ENCODE assay signal across 8 cellular contexts in genomic region chr5:91381774-91382492, GRCh38. TPM values are rescaled to one million over a fixed set of nuclear protein-coding genes. Genes with fewer than 3 reads are reported as not detected.
DNase-seq lines count a peak whose midpoint lies in the region; ATAC-seq and TF ChIP-seq lines count a peak whose summit lies in the region.

No MANE protein-coding gene starts in this region.

- peak; percentile 64 for DNase-seq in ACHN
- peak; percentile 95 for DNase-seq in RKO (ENCODE audit: low spot score)
- peak; percentile 74 for DNase-seq in activated T-helper 2 cell treated with anti-CD3 and anti-CD28 coated beads, Interferon-gamma antibody, Interleukin-2, Interleukin-4, amounts not matched to agents 10 μg/mL and 5 μg/mL and 100 μg/mL, durations not matched to agents 14 hours and 24 hours and 36 hours (ENCODE audit: low spot score)
- peak; percentile 90 for DNase-seq in fibroblast of the aortic adventitia (ENCODE audit: low read depth)
- peak; percentile 67 for DNase-seq in nephron progenitor cell

- ATAC-seq in GM18909 (IDR thresholded peaks at IDR 0.05; ENCODE audit: poor library complexity, unreplicated experiment): peak; percentile 17

- TF ChIP-seq CTCF in fibroblast of the aortic adventitia (IDR thresholded peaks at IDR 0.05; ENCODE audit: insufficient read depth, low read length): no peak
- no peak for TF ChIP-seq CTCF in nephron progenitor cell (IDR thresholded peaks at IDR 0.05)

- H3K36me3 Mint-ChIP-seq in activated T-helper 2 cell treated with anti-CD3 and anti-CD28 coated beads, Interferon-gamma antibody, Interleukin-2, Interleukin-4, amounts not matched to agents 10 μg/mL and 5 μg/mL and 100 μg/mL, durations not matched to agents 14 hours and 24 hours and 36 hours (ENCODE audit: low read depth): peaks cover 19% of the 10 kb centered on the region
- H3K36me3 Mint-ChIP-seq in nephron progenitor cell (ENCODE audit: low read depth): peaks cover 22% of the 10 kb centered on the region
- H3K36me3 Mint-ChIP-seq in stimulated activated naive CD8-positive, alpha-beta T cell treated with anti-CD3 and anti-CD28 coated beads, Interleukin-15, Interleukin-2, amounts not matched to agents 100 ng/mL and 50 ng/mL, for 24 hours (ENCODE audit: low read depth): peaks cover 21% of the 10 kb centered on the region

- intact Hi-C loops in activated T-helper 2 cell treated with anti-CD3 and anti-CD28 coated beads, Interferon-gamma antibody, Interleukin-2, Interleukin-4, amounts not matched to agents 10 μg/mL and 5 μg/mL and 100 μg/mL, durations not matched to agents 14 hours and 24 hours and 36 hours (cut with micrococcal nuclease): loop anchor here (2.0 kb wide), 2 partner anchors 323 to 973 kb away; partner anchors contain the start of gene CETN3

- H3K4me3 Mint-ChIP-seq in activated T-helper 2 cell treated with anti-CD3 and anti-CD28 coated beads, Interferon-gamma antibody, Interleukin-2, Interleukin-4, amounts not matched to agents 10 μg/mL and 5 μg/mL and 100 μg/mL, durations not matched to agents 14 hours and 24 hours and 36 hours (ENCODE audit: low read depth): peak overlapping the region; percentile 98
- peak overlapping the region; percentile 96 for H3K4me3 Mint-ChIP-seq in nephron progenitor cell
- H3K4me3 Mint-ChIP-seq in stimulated activated naive CD8-positive, alpha-beta T cell treated with anti-CD3 and anti-CD28 coated beads, Interleukin-15, Interleukin-2, amounts not matched to agents 100 ng/mL and 50 ng/mL, for 24 hours: peak overlapping the region; percentile 95

- peaks cover 33% of the 10 kb centered on the region for H3K4me1 Mint-ChIP-seq in activated T-helper 2 cell treated with anti-CD3 and anti-CD28 coated beads, Interferon-gamma antibody, Interleukin-2, Interleukin-4, amounts not matched to agents 10 μg/mL and 5 μg/mL and 100 μg/mL, durations not matched to agents 14 hours and 24 hours and 36 hours (ENCODE audit: low read depth)
- H3K4me1 Mint-ChIP-seq in nephron progenitor cell: peaks cover 37% of the 10 kb centered on the region
- H3K4me1 Mint-ChIP-seq in stimulated activated naive CD8-positive, alpha-beta T cell treated with anti-CD3 and anti-CD28 coated beads, Interleukin-15, Interleukin-2, amounts not matched to agents 100 ng/mL and 50 ng/mL, for 24 hours (ENCODE audit: low read depth): peaks cover 38% of the 10 kb centered on the region

- TF ChIP-seq EP300 in Ishikawa (IDR thresholded peaks at IDR 0.05; ENCODE audit: borderline replicate concordance): no peak

- H3K9me3 Mint-ChIP-seq in activated T-helper 2 cell treated with anti-CD3 and anti-CD28 coated beads, Interferon-gamma antibody, Interleukin-2, Interleukin-4, amounts not matched to agents 10 μg/mL and 5 μg/mL and 100 μg/mL, durations not matched to agents 14 hours and 24 hours and 36 hours: no peaks in the 10 kb centered on the region
- H3K9me3 Mint-ChIP-seq in nephron progenitor cell: no peaks in the 10 kb centered on the region
- H3K9me3 Mint-ChIP-seq in stimulated activated naive CD8-positive, alpha-beta T cell treated with anti-CD3 and anti-CD28 coated beads, Interleukin-15, Interleukin-2, amounts not matched to agents 100 ng/mL and 50 ng/mL, for 24 hours: no peaks in the 10 kb centered on the region

- peak overlapping the region; percentile 100 for H3K27ac Mint-ChIP-seq in activated T-helper 2 cell treated with anti-CD3 and anti-CD28 coated beads, Interferon-gamma antibody, Interleukin-2, Interleukin-4, amounts not matched to agents 10 μg/mL and 5 μg/mL and 100 μg/mL, durations not matched to agents 14 hours and 24 hours and 36 hours
- H3K27ac Mint-ChIP-seq in nephron progenitor cell: peak overlapping the region; percentile 99
- peak overlapping the region; percentile 94 for H3K27ac Mint-ChIP-seq in stimulated activated naive CD8-positive, alpha-beta T cell treated with anti-CD3 and anti-CD28 coated beads, Interleukin-15, Interleukin-2, amounts not matched to agents 100 ng/mL and 50 ng/mL, for 24 hours

- in situ Hi-C loops in ACHN (cut with HindIII; ENCODE audit: low pct_ligation_motif_present, low pct_unique_long_range_greater_than_20kb, low sequenced_read_pairs): loop anchor here (25.0 kb wide), 2 partner anchors 270 to 495 kb away; no protein-coding TSS in a partner anchor

- no peaks in the 10 kb centered on the region for H3K27me3 Mint-ChIP-seq in activated T-helper 2 cell treated with anti-CD3 and anti-CD28 coated beads, Interferon-gamma antibody, Interleukin-2, Interleukin-4, amounts not matched to agents 10 μg/mL and 5 μg/mL and 100 μg/mL, durations not matched to agents 14 hours and 24 hours and 36 hours (ENCODE audit: low read depth)
- H3K27me3 Mint-ChIP-seq in nephron progenitor cell (ENCODE audit: low read depth, poor library complexity): no peaks in the 10 kb centered on the region
- H3K27me3 Mint-ChIP-seq in stimulated activated naive CD8-positive, alpha-beta T cell treated with anti-CD3 and anti-CD28 coated beads, Interleukin-15, Interleukin-2, amounts not matched to agents 100 ng/mL and 50 ng/mL, for 24 hours: no peaks in the 10 kb centered on the region

- H3K4me3 ChIP-seq in fibroblast of the aortic adventitia (ENCODE audit: low read depth, low read length): peak overlapping the region; percentile 95

- no peak for TF ChIP-seq RAD21 in Ishikawa (IDR thresholded peaks at IDR 0.05; ENCODE audit: low read depth)

TF ChIP-seq in Ishikawa, 13 proteins besides CTCF, POLR2A, EP300 and RAD21:
- TF ChIP-seq FOXM1 (IDR thresholded peaks at IDR 0.05; ENCODE audit: borderline replicate concordance, low read depth) (no peak), USF1 (IDR thresholded peaks at IDR 0.05) (peak; percentile 89)

RNA-seq across cellular contexts. Expression of gene ARRDC3, which starts 1.2 kb away (rescaled TPM):
- total RNA-seq in activated T-helper 2 cell treated with anti-CD3 and anti-CD28 coated beads, Interferon-gamma antibody, Interleukin-2, Interleukin-4, amounts not matched to agents 10 μg/mL and 5 μg/mL and 100 μg/mL, durations not matched to agents 14 hours and 24 hours and 36 hours: 17.6 TPM in 2 replicates
- 35.2 and 120 TPM in 2 replicates for total RNA-seq in fibroblast of the aortic adventitia (ENCODE audit: low replicate concordance)

Comparison
In these comparisons a context has a peak if more than half of its experiments do, and no peak if none do; other contexts are left out.
1. Peak in every context shown above with its lines: DNase-seq, ATAC-seq and H3K4me3 ChIP-seq.